Comparison of ENCODE assay signal across 6 cellular contexts in genomic region chr17:75434433-75434832, GRCh38. TPM values are rescaled to one million over a fixed set of nuclear protein-coding genes. Genes with fewer than 3 reads are reported as not detected.
DNase-seq lines count a peak whose midpoint lies in the region; ATAC-seq, FAIRE-seq and TF ChIP-seq lines count a peak whose summit lies in the region.
"Not testable (repeated sequence)": the region's sequence is repeated elsewhere in the genome, so short reads cannot be mapped to it uniquely, and the experiment has no call there.

No MANE protein-coding gene starts in this region.

- H3K36me3 Mint-ChIP-seq in activated T-helper 17 cell treated with anti-CD3 and anti-CD28 coated beads, Interleukin-2, amount 50 U/mL, for 72 hours (ENCODE audit: low read depth); effector memory CD8-positive, alpha-beta T cell (ENCODE audit: insufficient read depth); stimulated activated effector memory CD8-positive, alpha-beta T cell treated with anti-CD3 and anti-CD28 coated beads, Interleukin-12 subunit alpha, Interleukin-12 subunit beta, amount 100 ng/mL, for 72 hours: not testable (repeated sequence)

- not testable (repeated sequence) for H4K20me1 ChIP-seq in HepG2 (ENCODE audit: insufficient read depth, low read length)

- H2AFZ ChIP-seq in HepG2 (ENCODE audit: low read length), result not testable (repeated sequence)

- not testable (repeated sequence) for H3K9ac ChIP-seq in HepG2 (ENCODE audit: insufficient read depth, low read depth, low read length)

- H3K4me1 ChIP-seq in SJSA1 (replicated peaks) (peaks cover 50% of the 10 kb centered on the region), HepG2 (ENCODE audit: insufficient read depth, low read length) (peaks cover 68% of the 10 kb centered on the region)

- not testable (repeated sequence) for H3K4me3 Mint-ChIP-seq in activated T-helper 17 cell treated with anti-CD3 and anti-CD28 coated beads, Interleukin-2, amount 50 U/mL, for 72 hours; effector memory CD8-positive, alpha-beta T cell; stimulated activated effector memory CD8-positive, alpha-beta T cell treated with anti-CD3 and anti-CD28 coated beads, Interleukin-12 subunit alpha, Interleukin-12 subunit beta, amount 100 ng/mL, for 72 hours

- not testable (repeated sequence) for H3K4me3 ChIP-seq in SJSA1; HepG2 (replicated peaks in 1 of 3; ENCODE audit: insufficient read depth in 1 of 3, low read depth in 2 of 3, low read length in 3 of 3)

- CTCF ChIA-PET in HepG2 (lab: Yijun Ruan, JAX; ENCODE audit: low intra/inter-chr PET ratio, low total read pairs), result not testable (repeated sequence)

- H3K27ac ChIP-seq in SJSA1, result peak overlapping the region; percentile 58
- not testable (repeated sequence) for H3K27ac ChIP-seq in HepG2 (ENCODE audit: extremely low read length, insufficient read depth, low read length)

- BruUV-seq in HepG2 (replicated peaks; lab: Mats Ljungman, UMichigan), result not testable (repeated sequence)

- H3K79me2 ChIP-seq in HepG2 (ENCODE audit: insufficient read depth, low read length), result not testable (repeated sequence)

- DNase-seq in H4 (ENCODE audit: low spot score), result peak; percentile 60
- peak; percentile 70 to 85 for DNase-seq in SJSA1 (ENCODE audit: low read depth in 1 of 2, low spot score in 2 of 2)
- not testable (repeated sequence) for DNase-seq in effector memory CD8-positive, alpha-beta T cell; HepG2 (ENCODE audit: low spot score); stimulated activated effector memory CD8-positive, alpha-beta T cell treated with anti-CD3 and anti-CD28 coated beads, Interleukin-12 subunit alpha, Interleukin-12 subunit beta, amount 100 ng/mL, for 72 hours (ENCODE audit: low spot score in 2 of 2)

- not testable (repeated sequence) for H3K4me1 Mint-ChIP-seq in activated T-helper 17 cell treated with anti-CD3 and anti-CD28 coated beads, Interleukin-2, amount 50 U/mL, for 72 hours
- peaks cover 10 to 12% of the 10 kb centered on the region in 2 donors for H3K4me1 Mint-ChIP-seq in effector memory CD8-positive, alpha-beta T cell (ENCODE audit: low read depth in 2 of 2)
- H3K4me1 Mint-ChIP-seq in stimulated activated effector memory CD8-positive, alpha-beta T cell treated with anti-CD3 and anti-CD28 coated beads, Interleukin-12 subunit alpha, Interleukin-12 subunit beta, amount 100 ng/mL, for 72 hours, result peaks cover 14% of the 10 kb centered on the region

- H3K4me2 ChIP-seq in HepG2 (ENCODE audit: low read depth, low read length), result not testable (repeated sequence)

- not testable (repeated sequence) for H3K9me3 ChIP-seq in SJSA1 (replicated peaks); HepG2 (ENCODE audit: low read length)

- POLR2A ChIA-PET in HepG2 (lab: Yijun Ruan, JAX), result interaction anchor here (1.2 kb wide), 1 partner anchor 92 kb away, joined by 3 read pairs; no protein-coding TSS in a partner anchor

- H3K27me3 Mint-ChIP-seq in activated T-helper 17 cell treated with anti-CD3 and anti-CD28 coated beads, Interleukin-2, amount 50 U/mL, for 72 hours; effector memory CD8-positive, alpha-beta T cell: not testable (repeated sequence)

- FAIRE-seq in HepG2 (lab: Jason Lieb, UNC), result not testable (repeated sequence)

- not testable (repeated sequence) for TF ChIP-seq RAD21 in HepG2 (CRISPR knock-in tag; IDR thresholded peaks at IDR 0.05)

- H3K27ac Mint-ChIP-seq in activated T-helper 17 cell treated with anti-CD3 and anti-CD28 coated beads, Interleukin-2, amount 50 U/mL, for 72 hours; stimulated activated effector memory CD8-positive, alpha-beta T cell treated with anti-CD3 and anti-CD28 coated beads, Interleukin-12 subunit alpha, Interleukin-12 subunit beta, amount 100 ng/mL, for 72 hours: not testable (repeated sequence)
- peak overlapping the region; percentile 54 to 90 for H3K27ac Mint-ChIP-seq in effector memory CD8-positive, alpha-beta T cell

- ATAC-seq in activated T-helper 17 cell treated with anti-CD3 and anti-CD28 coated beads, Interleukin-2, amount 50 U/mL, for 72 hours (replicated peaks), result peak; percentile 15
- not testable (repeated sequence) for ATAC-seq in effector memory CD8-positive, alpha-beta T cell (replicated peaks); HepG2
- ATAC-seq in stimulated activated effector memory CD8-positive, alpha-beta T cell treated with anti-CD3 and anti-CD28 coated beads, Interleukin-12 subunit alpha, Interleukin-12 subunit beta, amount 100 ng/mL, for 72 hours, result peak; percentile 66

- not testable (repeated sequence) for H3K36me3 ChIP-seq in SJSA1; HepG2 (replicated peaks in 1 of 2; ENCODE audit: control insufficient read depth in 1 of 2, insufficient read depth in 2 of 2, low read length in 2 of 2)

- intact Hi-C loops in HepG2 (cut with micrococcal nuclease; ENCODE audit: unreplicated experiment), result not testable (repeated sequence)

- H3K9me3 Mint-ChIP-seq in activated T-helper 17 cell treated with anti-CD3 and anti-CD28 coated beads, Interleukin-2, amount 50 U/mL, for 72 hours; effector memory CD8-positive, alpha-beta T cell; stimulated activated effector memory CD8-positive, alpha-beta T cell treated with anti-CD3 and anti-CD28 coated beads, Interleukin-12 subunit alpha, Interleukin-12 subunit beta, amount 100 ng/mL, for 72 hours: not testable (repeated sequence)

- in situ Hi-C loops in HepG2 (cut with HindIII; ENCODE audit: extremely low pct_ligation_motif_present, low pct_unique_long_range_greater_than_20kb), result loop anchor here (5.0 kb wide), 1 partner anchor 53 kb away; no protein-coding TSS in a partner anchor

- TF ChIP-seq CTCF in HepG2 (CRISPR knock-in tag; IDR thresholded peaks at IDR 0.05), result not testable (repeated sequence)

- not testable (repeated sequence) for TF ChIP-seq POLR2A in HepG2 (IDR thresholded peaks at IDR 0.05; ENCODE audit: insufficient read depth in 1 of 2, low read depth in 2 of 2, low read length in 2 of 2)

- not testable (repeated sequence) for TF ChIP-seq EP300 in HepG2 (IDR thresholded peaks at IDR 0.05; ENCODE audit: low read depth in 2 of 2, low read length in 2 of 2); HepG2 (CRISPR knock-in tag; IDR thresholded peaks at IDR 0.05; ENCODE audit: borderline replicate concordance)

- not testable (repeated sequence) for H3K27me3 ChIP-seq in SJSA1 (replicated peaks); HepG2 (ENCODE audit: control insufficient read depth in 1 of 2, insufficient read depth in 2 of 2, low read length in 2 of 2)

- 65% methylated on average over 6 of the region's 6 CpGs for WGBS in HepG2 (ENCODE audit: low lambda C conversion rate)

RNA-seq across cellular contexts. Expression of gene TMEM94, which starts 22.0 kb away (rescaled TPM):
- total RNA-seq in H4 (2014; rRNA removed; shearing (Covaris generic)), result 24.3 and 33.6 TPM in 2 replicates
- total RNA-seq in SJSA1 (2014; rRNA removed; shearing (Covaris generic)), result 62.9 and 109 TPM in 2 replicates
- 10 to 100 TPM; 76.5 to 79.8 TPM for total RNA-seq in activated T-helper 17 cell treated with anti-CD3 and anti-CD28 coated beads, Interleukin-2, amount 50 U/mL, for 72 hours
- 20.8 and 32.6 TPM in 2 replicates for total RNA-seq in HepG2 (2016; rRNA removed; fragmentation: Illumina TruSeq; extraction: Trizol)
- 26.4 and 26.9 TPM in 2 replicates for total RNA-seq in HepG2 (2016; cell fraction: cytosol; rRNA removed; fragmentation: Illumina TruSeq; extraction: Trizol; ENCODE audit: low read depth)
- 17.2 and 32.1 TPM in 2 replicates for total RNA-seq in HepG2 (2016; cell fraction: insoluble cytoplasmic fraction; rRNA removed; fragmentation: Illumina TruSeq; extraction: Trizol)
- 23.6 and 28.5 TPM in 2 replicates for total RNA-seq in HepG2 (2016; cell fraction: membrane; rRNA removed; fragmentation: Illumina TruSeq; extraction: Trizol)
- total RNA-seq in HepG2 (2016; cell fraction: nucleus; rRNA removed; fragmentation: Illumina TruSeq; extraction: Trizol), result 32.2 and 37.2 TPM in 2 replicates
- 134 and 150 TPM in 2 replicates for polyA plus RNA-seq in HepG2 (2011; rRNA removed)
- 37.1 and 46.4 TPM in 2 replicates for polyA plus RNA-seq in HepG2 (2011; cell fraction: cytosol; rRNA removed)
- polyA plus RNA-seq in HepG2 (2011; cell fraction: nucleus; rRNA removed), result 1,312 and 1,888 TPM in 2 replicates
- polyA plus RNA-seq in HepG2 (2012), result 125 and 137 TPM in 2 replicates
- polyA plus RNA-seq in HepG2 (2016; cell fraction: cytosol; fragmentation: Illumina TruSeq; extraction: Trizol; ENCODE audit: low read depth), result 5.0 and 5.4 TPM in 2 replicates
- 15.7 and 19.0 TPM in 2 replicates for polyA plus RNA-seq in HepG2 (2016; cell fraction: insoluble cytoplasmic fraction; fragmentation: Illumina TruSeq; extraction: Trizol; ENCODE audit: low read depth)
- polyA plus RNA-seq in HepG2 (2016; cell fraction: membrane; fragmentation: Illumina TruSeq; extraction: Trizol; ENCODE audit: low read depth), result 16.7 and 22.4 TPM in 2 replicates
- 121 and 131 TPM in 2 replicates for polyA plus RNA-seq in HepG2 (2016; cell fraction: nucleus; fragmentation: Illumina TruSeq; extraction: Trizol; ENCODE audit: insufficient read depth, low read depth)
- polyA minus RNA-seq in HepG2 (2011; rRNA and poly(A)+ RNA removed; ENCODE audit: low replicate concordance), result 36.2 and 133 TPM in 2 replicates
- polyA minus RNA-seq in HepG2 (2011; cell fraction: cytosol; rRNA and poly(A)+ RNA removed), result 52.6 and 54.1 TPM in 2 replicates
- polyA minus RNA-seq in HepG2 (2011; cell fraction: nucleus; rRNA and poly(A)+ RNA removed), result 148 and 161 TPM in 2 replicates

RNA-seq across cellular contexts. Expression of gene GRB2, which starts 29.0 kb away (rescaled TPM):
- 83.8 and 107 TPM in 2 replicates for total RNA-seq in H4 (2014; rRNA removed; shearing (Covaris generic))
- total RNA-seq in SJSA1 (2014; rRNA removed; shearing (Covaris generic)), result 200 and 449 TPM in 2 replicates
- 100 to 1,000 TPM; 141 to 163 TPM for total RNA-seq in activated T-helper 17 cell treated with anti-CD3 and anti-CD28 coated beads, Interleukin-2, amount 50 U/mL, for 72 hours
- total RNA-seq in HepG2 (2016; rRNA removed; fragmentation: Illumina TruSeq; extraction: Trizol), result 92.3 and 95.7 TPM in 2 replicates
- total RNA-seq in HepG2 (2016; cell fraction: cytosol; rRNA removed; fragmentation: Illumina TruSeq; extraction: Trizol; ENCODE audit: low read depth), result 9.5 and 11.4 TPM in 2 replicates
- 81.8 and 96.0 TPM in 2 replicates for total RNA-seq in HepG2 (2016; cell fraction: insoluble cytoplasmic fraction; rRNA removed; fragmentation: Illumina TruSeq; extraction: Trizol)
- total RNA-seq in HepG2 (2016; cell fraction: membrane; rRNA removed; fragmentation: Illumina TruSeq; extraction: Trizol), result 34.4 and 43.9 TPM in 2 replicates
- total RNA-seq in HepG2 (2016; cell fraction: nucleus; rRNA removed; fragmentation: Illumina TruSeq; extraction: Trizol), result 44.5 and 52.3 TPM in 2 replicates
- 67.9 and 84.6 TPM in 2 replicates for polyA plus RNA-seq in HepG2 (2011; rRNA removed)
- 65.4 and 67.1 TPM in 2 replicates for polyA plus RNA-seq in HepG2 (2011; cell fraction: cytosol; rRNA removed)
- 28.7 and 29.6 TPM in 2 replicates for polyA plus RNA-seq in HepG2 (2011; cell fraction: nucleus; rRNA removed)
- polyA plus RNA-seq in HepG2 (2012), result 66.8 and 70.9 TPM in 2 replicates
- polyA plus RNA-seq in HepG2 (2016; cell fraction: cytosol; fragmentation: Illumina TruSeq; extraction: Trizol; ENCODE audit: low read depth), result 13.1 and 18.8 TPM in 2 replicates
- 142 and 160 TPM in 2 replicates for polyA plus RNA-seq in HepG2 (2016; cell fraction: insoluble cytoplasmic fraction; fragmentation: Illumina TruSeq; extraction: Trizol; ENCODE audit: low read depth)
- 28.8 and 38.8 TPM in 2 replicates for polyA plus RNA-seq in HepG2 (2016; cell fraction: membrane; fragmentation: Illumina TruSeq; extraction: Trizol; ENCODE audit: low read depth)
- polyA plus RNA-seq in HepG2 (2016; cell fraction: nucleus; fragmentation: Illumina TruSeq; extraction: Trizol; ENCODE audit: insufficient read depth, low read depth), result 76.0 and 89.2 TPM in 2 replicates
- 55.3 and 73.1 TPM in 2 replicates for polyA minus RNA-seq in HepG2 (2011; rRNA and poly(A)+ RNA removed; ENCODE audit: low replicate concordance)
- 26.1 and 30.8 TPM in 2 replicates for polyA minus RNA-seq in HepG2 (2011; cell fraction: cytosol; rRNA and poly(A)+ RNA removed)
- 44.4 and 46.2 TPM in 2 replicates for polyA minus RNA-seq in HepG2 (2011; cell fraction: nucleus; rRNA and poly(A)+ RNA removed)
